ENCODE assay signal across 9 cellular contexts in the genomic region with DNA sequence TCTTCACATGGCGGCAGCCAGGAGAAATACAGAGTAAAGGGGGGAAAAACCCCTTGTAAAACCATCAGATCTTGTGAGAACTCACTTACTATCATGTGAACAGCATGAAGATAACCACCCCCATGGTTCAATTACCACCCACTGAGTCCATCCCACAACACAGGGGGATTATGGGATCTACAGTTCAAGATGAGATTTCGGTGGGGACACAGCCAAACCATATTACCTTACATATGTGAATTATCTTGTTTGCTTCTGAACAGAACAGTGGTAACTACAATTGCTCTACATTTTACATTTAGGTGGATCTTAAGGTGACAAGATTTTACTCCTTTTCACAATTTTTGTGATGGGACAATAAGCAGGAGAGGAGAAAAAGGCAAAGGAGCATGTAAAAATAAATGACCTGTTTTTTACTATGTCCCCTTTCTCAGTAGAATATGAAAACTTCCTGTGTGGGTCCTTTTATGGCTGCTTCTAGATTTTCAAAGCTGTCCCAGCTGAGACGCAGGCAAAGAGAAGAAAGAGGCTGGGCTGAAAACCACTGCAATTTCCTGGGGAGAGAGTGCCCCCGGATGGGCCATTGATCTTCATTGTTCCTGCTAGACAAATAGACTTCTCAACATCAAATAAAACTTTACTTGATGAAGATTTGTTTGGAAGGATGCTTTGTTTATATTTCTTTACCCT. TPM values are rescaled to one million over a fixed set of nuclear protein-coding genes. Genes with fewer than 3 reads are reported as not detected.
DNase-seq lines count a peak whose midpoint lies in the region; ATAC-seq and TF ChIP-seq lines count a peak whose summit lies in the region.
"Had no signal": no experiment of that assay in that cellular context is flagged by ENCODE, and none has a peak within 500 bp of the region (broad histone marks: within the 10 kb centered on the region; RNA-seq: fewer than 3 reads in every experiment).

No MANE protein-coding gene starts in this region.

- H3K27ac Mint-ChIP-seq in neural crest cell (ENCODE audit: unreplicated experiment) = peak overlapping the region; percentile 89

- no peak for ATAC-seq in GM21576 (IDR thresholded peaks at IDR 0.05; ENCODE audit: unreplicated experiment)
- ATAC-seq in GM19351 (IDR thresholded peaks at IDR 0.05; ENCODE audit: unreplicated experiment) = no peak

- TF ChIP-seq CTCF in astrocyte of the cerebellum (IDR thresholded peaks at IDR 0.05; ENCODE audit: low read depth, low read length, missing control alignments) = peak; percentile 2
- TF ChIP-seq CTCF in neural crest cell (conservative IDR thresholded peaks at IDR 0.05) = no peak

- peaks cover 20% of the 10 kb centered on the region for H3K9me3 Mint-ChIP-seq in neural crest cell

- peaks cover 14% of the 10 kb centered on the region for H3K36me3 Mint-ChIP-seq in neural crest cell (ENCODE audit: low read depth)

- H3K4me3 Mint-ChIP-seq in neural crest cell = peak overlapping the region; percentile 43

- peaks cover 30% of the 10 kb centered on the region for H3K4me1 Mint-ChIP-seq in neural crest cell

- no peak overlapping the region for H3K4me3 ChIP-seq in astrocyte of the cerebellum (ENCODE audit: low read depth, low read length)

- in situ Hi-C loops in astrocyte of the cerebellum (cut with HindIII; ENCODE audit: low sequenced_read_pairs) = no loop called here

- no peaks in the 10 kb centered on the region for H3K27me3 Mint-ChIP-seq in neural crest cell (ENCODE audit: low read depth)

- DNase-seq in ELF-1 (ENCODE audit: low read depth, low spot score) = peak; percentile 7
- DNase-seq in OCI-M1 (lab: John Stamatoyannopoulos, UW) = peak; percentile 11
- DNase-seq in astrocyte of the cerebellum (ENCODE audit: low read depth) = no peak
- no peak for DNase-seq in neural crest cell (ENCODE audit: low read depth, low spot score)
- no peak for DNase-seq in A172 (ENCODE audit: low spot score)
- DNase-seq in NCI-H226 = no peak
- DNase-seq: NCI-H526 treated with DMSO at 0.1 percent for 48 hours had no signal

RNA-seq across cellular contexts. Expression of a gene that starts 45.9 kb away (rescaled TPM):
- total RNA-seq in neural crest cell = 28.5 and 28.7 TPM in 2 replicates
- total RNA-seq in A172 (2014; rRNA removed; shearing (Covaris generic)) = 38.6 and 51.4 TPM in 2 replicates

Comparison
In these comparisons a context has a peak if more than half of its experiments do, and no peak if none do; other contexts are left out.
1. DNase-seq: peak in ELF-1 (single experiment) and OCI-M1 (single experiment); none in astrocyte of the cerebellum (single experiment), neural crest cell (single experiment), A172 (single experiment) and NCI-H226 (single experiment).